22 cellular contexts compared by ENCODE assay signal in the genomic region with DNA sequence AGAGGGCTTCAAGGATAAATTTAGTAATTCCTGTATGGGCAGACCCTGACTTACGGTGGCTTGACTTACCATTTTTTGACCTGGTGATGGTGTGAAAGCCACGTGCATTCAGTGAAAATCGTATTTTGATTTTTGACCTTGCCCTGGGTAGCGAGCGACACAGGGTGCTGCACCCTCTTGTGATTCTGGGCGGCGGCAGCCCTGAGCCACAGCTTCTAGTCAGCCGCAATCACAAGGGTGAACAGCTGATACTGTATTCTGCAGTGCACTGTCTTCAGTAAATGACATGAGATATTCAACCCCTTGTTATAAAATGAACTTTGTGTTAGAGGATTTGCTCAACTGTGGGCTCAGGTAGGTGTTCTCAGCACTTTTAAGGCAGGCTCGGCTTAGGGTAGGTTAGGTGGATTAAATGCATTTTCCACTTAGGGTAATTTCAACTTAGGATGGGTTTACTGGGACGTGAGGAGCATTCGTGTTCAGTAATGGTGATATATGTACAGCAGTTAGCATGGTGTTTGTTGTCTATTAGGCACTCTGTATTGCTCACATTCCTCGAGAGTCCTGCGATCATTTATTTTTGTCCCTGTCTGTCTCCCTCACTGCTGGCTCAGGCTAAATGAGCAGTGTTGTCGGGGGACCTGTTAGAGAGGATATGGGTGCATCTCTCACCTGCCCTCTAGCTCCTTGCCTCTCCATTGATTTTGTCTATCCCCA.
"Had no signal": no experiment of that assay in that cellular context is flagged by ENCODE, and none has a peak within 500 bp of the region (broad histone marks: within the 10 kb centered on the region; RNA-seq: fewer than 3 reads in every experiment).

No MANE protein-coding gene starts in this region.

- H3K9me3 ChIP-seq: neutrophil, psoas muscle, spleen, thoracic aorta, transverse colon had no signal

- FAIRE-seq: endometrium, frontal cortex, keratinocyte had no signal

- ATAC-seq: esophagus mucosa; psoas muscle; sciatic nerve; stimulated activated naive B cell treated with anti-CD40 and anti-IgM and Interleukin-4, amounts not matched to agents 10 μg/mL and 1 μg/mL and 100 μg/mL, for 72 hours; stimulated activated naive CD8-positive, alpha-beta T cell treated with anti-CD3 and anti-CD28 coated beads, Interleukin-15, amount 100 ng/mL, for 72 hours had no signal

- H3K27ac Mint-ChIP-seq: nephron; stimulated activated naive B cell treated with anti-CD40 and anti-IgM and Interleukin-4, amounts not matched to agents 10 μg/mL and 1 μg/mL and 100 μg/mL, for 72 hours had no signal

- H3K4me1 ChIP-seq: psoas muscle, spleen, transverse colon had no signal

- H3K27me3 ChIP-seq: neutrophil, spleen, transverse colon had no signal

- H3K4me3 Mint-ChIP-seq: immature natural killer cell; naive B cell; nephron; stimulated activated naive B cell treated with anti-CD40 and anti-IgM and Interleukin-4, amounts not matched to agents 10 μg/mL and 1 μg/mL and 100 μg/mL, for 72 hours; stimulated activated naive CD8-positive, alpha-beta T cell treated with anti-CD3 and anti-CD28 coated beads, Interleukin-15, amount 100 ng/mL, for 72 hours had no signal

- H3K4me3 ChIP-seq: coronary artery, psoas muscle, spleen, thoracic aorta, transverse colon had no signal

- H3K27me3 Mint-ChIP-seq: naive B cell; stimulated activated naive B cell treated with anti-CD40 and anti-IgM and Interleukin-4, amounts not matched to agents 10 μg/mL and 1 μg/mL and 100 μg/mL, for 72 hours; stimulated activated naive CD8-positive, alpha-beta T cell treated with anti-CD3 and anti-CD28 coated beads, Interleukin-15, amount 100 ng/mL, for 72 hours had no signal

- H3K27ac ChIP-seq: coronary artery, neutrophil, psoas muscle, spleen, thoracic aorta, transverse colon had no signal

- H3K4me1 Mint-ChIP-seq: nephron; stimulated activated naive B cell treated with anti-CD40 and anti-IgM and Interleukin-4, amounts not matched to agents 10 μg/mL and 1 μg/mL and 100 μg/mL, for 72 hours; stimulated activated naive CD8-positive, alpha-beta T cell treated with anti-CD3 and anti-CD28 coated beads, Interleukin-15, amount 100 ng/mL, for 72 hours had no signal

- DNase-seq: effector CD8-positive, alpha-beta T cell; immature natural killer cell; mesendoderm; naive B cell; psoas muscle; retina; spleen; stimulated activated CD4-positive, alpha-beta T cell treated with anti-CD3 and anti-CD28 coated beads, Interleukin-15, amount 100 ng/mL, for 24 hours; stimulated activated CD4-positive, alpha-beta T cell treated with anti-CD3 and anti-CD28 coated beads, Interleukin-1b, Interleukin-23, amount 100 ng/mL, for 48 hours; stimulated activated CD4-positive, alpha-beta T cell treated with anti-CD3 and anti-CD28 coated beads, Interleukin-4, amount 100 ng/mL, for 24 hours; stimulated activated naive B cell treated with anti-CD40 and anti-IgM and Interleukin-4, amounts not matched to agents 10 μg/mL and 1 μg/mL and 100 μg/mL, for 72 hours; stimulated activated naive CD8-positive, alpha-beta T cell treated with anti-CD3 and anti-CD28 coated beads, Interleukin-15, amount 100 ng/mL, for 72 hours; transverse colon had no signal

- H3K9me3 Mint-ChIP-seq: immature natural killer cell; naive B cell; nephron; stimulated activated naive B cell treated with anti-CD40 and anti-IgM and Interleukin-4, amounts not matched to agents 10 μg/mL and 1 μg/mL and 100 μg/mL, for 72 hours had no signal
